8 cellular contexts compared by ENCODE assay signal in the genomic region with DNA sequence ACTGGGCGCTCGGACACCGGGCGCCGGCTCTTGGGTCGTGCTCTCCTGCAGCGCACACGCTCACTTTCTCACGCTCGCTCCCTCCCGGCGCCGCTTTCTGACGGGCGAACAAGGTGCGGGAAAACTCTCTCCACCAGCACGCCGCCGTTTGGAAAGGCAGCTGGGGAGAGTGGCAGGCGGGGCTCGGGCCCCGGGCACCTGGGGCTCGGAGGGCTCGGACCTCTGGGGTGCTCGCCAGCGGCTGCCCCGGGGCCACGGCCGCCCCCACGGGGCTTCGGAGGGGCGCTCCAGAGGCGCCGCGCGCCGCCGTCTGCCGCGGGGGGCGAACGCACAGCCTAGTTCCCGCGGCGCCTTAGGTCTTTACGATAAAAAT. TPM values are rescaled to one million over a fixed set of nuclear protein-coding genes. Genes with fewer than 3 reads are reported as not detected.
DNase-seq lines count a peak whose midpoint lies in the region; ATAC-seq and TF ChIP-seq lines count a peak whose summit lies in the region.

No MANE protein-coding gene starts in this region.

- H3K4me1 ChIP-seq in SK-N-SH (ENCODE audit: control insufficient read depth in 1 of 2, insufficient read depth in 2 of 2, low read depth in 1 of 2, low read length in 1 of 2): peaks cover 4 to 16% of the 10 kb centered on the region in 2 experiments; a peak in 3 of 4 replicates
- H3K4me1 ChIP-seq in spleen: peaks cover 34 to 86% (median 78%) of the 10 kb centered on the region in 6 donors

- ATAC-seq in SK-N-SH treated with all-trans-retinoic acid at 6 μM for 48 hours: no peak; the same call in 2 of the 3 replicates
- peak; percentile 5 for ATAC-seq in HG02970 (IDR thresholded peaks at IDR 0.05; ENCODE audit: low FRiP score, unreplicated experiment)
- ATAC-seq in left ventricle myocardium superior: peak; percentile 0

- CTCF ChIA-PET in SK-N-SH (lab: Yijun Ruan, JAX): interaction anchor here (0.6 to 4.4 kb wide), 4 partner anchors 20 to 157 kb away, joined by 3 to 15 read pairs (median 8); no protein-coding TSS in a partner anchor
- CTCF ChIA-PET in activated CD4-positive, alpha-beta memory T cell treated with anti-CD3 and anti-CD28 coated beads for 36 hours (lab: Charles Lee): interaction anchor here (1.2 to 2.8 kb wide), 4 partner anchors 15 to 91 kb away, joined by 3 to 15 read pairs (median 10); no protein-coding TSS in a partner anchor

- peaks cover 45% of the 10 kb centered on the region for H3K79me2 ChIP-seq in SK-N-SH (ENCODE audit: insufficient read depth)

- TF ChIP-seq CTCF in SK-N-SH (IDR thresholded peaks at IDR 0.05) (no peak), spleen (IDR thresholded peaks at IDR 0.05 in 8 of 11, conservative IDR thresholded peaks at IDR 0.05 in 3 of 11) (no peak)

- H3K9me3 ChIP-seq in SK-N-SH: no peaks in the 10 kb centered on the region
- H3K9me3 ChIP-seq in spleen: no peaks in the 10 kb centered on the region

- WGBS in SK-N-SH (ENCODE audit: low lambda C conversion rate): 0% methylated on average over 16 of the region's 46 CpGs
- 0 to 1% (median 0%) methylated on average over 18 to 46 of the region's 46 CpGs for WGBS in spleen, 5 donors

- POLR2A ChIA-PET in SK-N-SH (lab: Yijun Ruan, JAX): interaction anchor here (0.8 kb wide), 1 partner anchor 26 kb away, joined by 3 read pairs; no protein-coding TSS in a partner anchor
- POLR2A ChIA-PET in activated CD4-positive, alpha-beta memory T cell treated with anti-CD3 and anti-CD28 coated beads for 36 hours (lab: Charles Lee): interaction anchor here (1.0 to 1.9 kb wide), 9 partner anchors 12 to 633 kb away, joined by 3 to 6 read pairs (median 4); no protein-coding TSS in a partner anchor

- H3K4me3 Mint-ChIP-seq in activated CD4-positive, alpha-beta memory T cell treated with anti-CD3 and anti-CD28 coated beads for 36 hours: peak overlapping the region; percentile 34

- in situ Hi-C loops in ACHN (cut with HindIII; ENCODE audit: low pct_ligation_motif_present, low pct_unique_long_range_greater_than_20kb, low sequenced_read_pairs): no loop called here

- H4K20me1 ChIP-seq in SK-N-SH (ENCODE audit: insufficient read depth): peaks cover 36% of the 10 kb centered on the region

- H3F3A ChIP-seq in SK-N-SH (replicated peaks; ENCODE audit: insufficient read depth): peaks cover 8% of the 10 kb centered on the region

- H3K4me3 ChIP-seq in SK-N-SH (ENCODE audit: low read depth in 2 of 2, low read length in 1 of 2) (peak overlapping the region; percentile 82 to 92), spleen (peak overlapping the region; percentile 51 to 87 (median 74))

- no peak for TF ChIP-seq RAD21 in SK-N-SH (IDR thresholded peaks at IDR 0.05; ENCODE audit: low read length)

- peak overlapping the region; percentile 100 for H3K9ac ChIP-seq in SK-N-SH

- no peaks in the 10 kb centered on the region for H3K27me3 Mint-ChIP-seq in activated CD4-positive, alpha-beta memory T cell treated with anti-CD3 and anti-CD28 coated beads for 36 hours

- TF ChIP-seq POLR2A in spleen (IDR thresholded peaks at IDR 0.05): no peak

- no peaks in the 10 kb centered on the region for H3K9me3 Mint-ChIP-seq in activated CD4-positive, alpha-beta memory T cell treated with anti-CD3 and anti-CD28 coated beads for 36 hours

- H2AFZ ChIP-seq in SK-N-SH (ENCODE audit: low read depth): peak overlapping the region; percentile 86; the same call in 1 of the 2 replicates

- DNase-seq in SK-N-SH: no peak
- no peak for DNase-seq in activated CD4-positive, alpha-beta memory T cell treated with anti-CD3 and anti-CD28 coated beads for 36 hours
- DNase-seq in left ventricle myocardium superior: no peak
- DNase-seq in spleen: no peak
- no peak for DNase-seq in NCI-H510A treated with DMSO at 0.1 percent for 48 hours (lab: John Stamatoyannopoulos, UW)
- no peak for DNase-seq in ACHN

- H3K4me1 Mint-ChIP-seq in activated CD4-positive, alpha-beta memory T cell treated with anti-CD3 and anti-CD28 coated beads for 36 hours (ENCODE audit: low read depth): peaks cover 55% of the 10 kb centered on the region

- H3K9me2 ChIP-seq in SK-N-SH: no peaks in the 10 kb centered on the region

- H3K27me3 ChIP-seq in SK-N-SH (ENCODE audit: insufficient read depth) (no peaks in the 10 kb centered on the region), spleen (replicated peaks in 1 of 7) (no peaks in the 10 kb centered on the region)

- intact Hi-C loops in activated CD4-positive, alpha-beta memory T cell treated with anti-CD3 and anti-CD28 coated beads for 36 hours (cut with micrococcal nuclease): loop anchor here (1.0 to 5.0 kb wide), 3 partner anchors 30 to 290 kb away; a partner anchor contains a TSS
- intact Hi-C loops in left ventricle myocardium superior (cut with micrococcal nuclease): loop anchor here (5.0 kb wide), 1 partner anchor 90 kb away; no protein-coding TSS in a partner anchor
- intact Hi-C loops in spleen (cut with DNase I; ENCODE audit: low total_unique reads): loop anchor here (5.0 kb wide), 1 partner anchor 90 kb away; no protein-coding TSS in a partner anchor

- peak overlapping the region; percentile 100 for H3K27ac ChIP-seq in SK-N-SH (ENCODE audit: low read depth in 2 of 2, low read length in 1 of 2)
- peak overlapping the region; percentile 98 to 100 (median 100) for H3K27ac ChIP-seq in spleen

- H3K4me2 ChIP-seq in SK-N-SH: peak overlapping the region; percentile 70

- no peak for TF ChIP-seq EP300 in SK-N-SH (IDR thresholded peaks at IDR 0.05; ENCODE audit: borderline replicate concordance in 1 of 2, low read depth in 1 of 2, low read length in 1 of 2)

- H3K36me3 Mint-ChIP-seq in activated CD4-positive, alpha-beta memory T cell treated with anti-CD3 and anti-CD28 coated beads for 36 hours: peaks cover 31% of the 10 kb centered on the region

- H3K27ac Mint-ChIP-seq in activated CD4-positive, alpha-beta memory T cell treated with anti-CD3 and anti-CD28 coated beads for 36 hours: peak overlapping the region; percentile 71

- peaks cover 9 to 15% of the 10 kb centered on the region in 2 experiments for H3K36me3 ChIP-seq in SK-N-SH (replicated peaks in 1 of 2; ENCODE audit: control insufficient read depth in 1 of 2, insufficient read depth in 2 of 2, low read length in 1 of 2)
- peaks cover 0 to 19% (median 2%) of the 10 kb centered on the region in 6 donors for H3K36me3 ChIP-seq in spleen

TF ChIP-seq in SK-N-SH, 30 proteins besides CTCF, POLR2A, EP300 and RAD21:
- TF ChIP-seq NFIC (IDR thresholded peaks at IDR 0.05; ENCODE audit: borderline replicate concordance) (no peak), MXI1 (IDR thresholded peaks at IDR 0.05; ENCODE audit: low read depth, low read length) (peak; percentile 81)

TF ChIP-seq in SK-N-SH treated with all-trans-retinoic acid at 6 μM for 48 hours, 23 proteins besides CTCF, POLR2A, EP300 and RAD21:
- TF ChIP-seq ZNF565 (CRISPR knock-in tag; conservative IDR thresholded peaks at IDR 0.05; ENCODE audit: low read depth) (no peak), ZFP3 (CRISPR knock-in tag; IDR thresholded peaks at IDR 0.05) (no peak), PPARA (CRISPR knock-in tag; IDR thresholded peaks at IDR 0.05; ENCODE audit: borderline replicate concordance) (no peak), ZFP30 (CRISPR knock-in tag; IDR thresholded peaks at IDR 0.05) (no peak), ARNTL (CRISPR knock-in tag; IDR thresholded peaks at IDR 0.05; ENCODE audit: borderline replicate concordance, low read depth) (no peak)

RNA-seq across cellular contexts. Expression of a gene that starts 0.4 kb away (rescaled TPM):
- polyA plus RNA-seq in SK-N-SH (2012; rRNA removed): 21.8 and 30.2 TPM in 2 replicates
- polyA plus RNA-seq in SK-N-SH (2012; cell fraction: cytosol; rRNA removed): 18.6 and 19.0 TPM in 2 replicates
- 47.6 and 58.4 TPM in 2 replicates for polyA plus RNA-seq in SK-N-SH (2012; cell fraction: nucleus; rRNA removed)
- total RNA-seq in activated CD4-positive, alpha-beta memory T cell treated with anti-CD3 and anti-CD28 coated beads for 36 hours: 10 to 100 TPM; 27.1 to 27.3 TPM
- total RNA-seq in left ventricle myocardium superior: 18.6 TPM
- total RNA-seq in spleen: 10 to 100 TPM; 52.8 to 69.2 (median 57.5) TPM
- polyA plus RNA-seq in spleen: 10 to 100 TPM; 16.0 to 21.4 (median 19.1) TPM
